ENCODE assay signal across 32 cellular contexts in genomic region chr15:40246496-40247275, GRCh38. TPM values are rescaled to one million over a fixed set of nuclear protein-coding genes. Genes with fewer than 3 reads are reported as not detected.
DNase-seq lines count a peak whose midpoint lies in the region; ATAC-seq, FAIRE-seq and TF ChIP-seq lines count a peak whose summit lies in the region.
"Had no signal": no experiment of that assay in that cellular context is flagged by ENCODE, and none has a peak within 500 bp of the region (broad histone marks: within the 10 kb centered on the region; RNA-seq: fewer than 3 reads in every experiment).

No MANE protein-coding gene starts in this region.

- TF ChIP-seq POLR2A in H1 (IDR thresholded peaks at IDR 0.05; ENCODE audit: control extremely low read depth in 1 of 2, low read depth in 2 of 2, low read length in 2 of 2) (no peak), sigmoid colon (IDR thresholded peaks at IDR 0.05) (no peak), gastroesophageal sphincter (IDR thresholded peaks at IDR 0.05) (no peak)

- POLR2A ChIA-PET in RWPE1 (lab: Yijun Ruan, JAX; ENCODE audit: low non-redundant PET) (no interaction called here), H1 (lab: Charles Lee; ENCODE audit: partially characterized antibody) (interaction anchor here (1.1 to 6.7 kb wide), 5 partner anchors 7 to 25 kb away, joined by 3 to 47 read pairs (median 3); partner anchors contain the start of gene PAK6)

- DNase-seq in RWPE1 (ENCODE audit: low spot score): no peak
- no peak for DNase-seq in H1 (ENCODE audit: low read depth in 1 of 2, low spot score in 2 of 2)
- DNase-seq in mesenchymal stem cell: no peak
- DNase-seq in sigmoid colon: peak; percentile 56
- DNase-seq in activated CD4-positive, alpha-beta T cell treated with anti-CD3 and anti-CD28 coated beads, Interleukin-2, amount 10 ng/mL, durations not matched to agents 24 days and 14 days: no peak
- DNase-seq: activated CD4-positive, alpha-beta T cell treated with anti-CD3 and anti-CD28 coated beads, Interleukin-2, amount 50 U/mL, for 4 hours; activated CD4-positive, CD25-positive, alpha-beta regulatory T cell; activated naive CD4-positive, alpha-beta T cell treated with anti-CD3 and anti-CD28 coated beads for 36 hours; amygdala; effector memory CD8-positive, alpha-beta T cell; foreskin melanocyte; HCEC 1CT; left colon; NCI-H1417; NCI-H2029; NCI-H510A treated with DMSO at 0.1 percent for 48 hours; stimulated activated CD4-positive, alpha-beta T cell treated with anti-CD3 and anti-CD28 coated beads, Interleukin-4, amount 100 ng/mL, for 24 hours had no signal

- peaks cover 0 to 11% (median 9%) of the 10 kb centered on the region in 4 experiments; a peak in 4 of 7 replicates for H3K4me1 ChIP-seq in H1 (replicated peaks in 1 of 4; ENCODE audit: control insufficient read depth in 3 of 4, insufficient read depth in 4 of 4, low read length in 3 of 4)
- H3K4me1 ChIP-seq in mesenchymal stem cell (ENCODE audit: control insufficient read depth, insufficient read depth, low read depth, low read length): peaks cover 11% of the 10 kb centered on the region
- H3K4me1 ChIP-seq in sigmoid colon: no peaks in the 10 kb centered on the region
- H3K4me1 ChIP-seq in gastroesophageal sphincter: peaks cover 0 to 5% (median 0%) of the 10 kb centered on the region in 3 donors
- H3K4me1 ChIP-seq: esophagus muscularis mucosa had no signal

- H2BK20ac ChIP-seq in H1 (ENCODE audit: low read length): no peak overlapping the region

- H3K14ac ChIP-seq in H1 (ENCODE audit: insufficient read length): no peak overlapping the region
- H3K14ac ChIP-seq in mesenchymal stem cell (ENCODE audit: low read length in 2 of 2): no peak overlapping the region

- H3K9ac ChIP-seq in H1 (replicated peaks in 1 of 4; ENCODE audit: extremely low read depth in 1 of 4, low read depth in 3 of 4, low read length in 3 of 4): no peak overlapping the region
- H3K9ac ChIP-seq in mesenchymal stem cell (ENCODE audit: low read length): no peak overlapping the region

- no peaks in the 10 kb centered on the region for H3K4me1 Mint-ChIP-seq in activated CD4-positive, alpha-beta T cell treated with anti-CD3 and anti-CD28 coated beads, Interleukin-2, amount 10 ng/mL, durations not matched to agents 24 days and 14 days
- H3K4me1 Mint-ChIP-seq: memory B cell had no signal

- H4K20me1 ChIP-seq in H1 (replicated peaks in 1 of 2; ENCODE audit: control insufficient read depth in 1 of 2, insufficient read depth in 2 of 2, low read length in 2 of 2): no peaks in the 10 kb centered on the region

- H3K79me1 ChIP-seq in H1 (ENCODE audit: low read depth, low read length) (no peaks in the 10 kb centered on the region), mesenchymal stem cell (replicated peaks; ENCODE audit: low read length, poor library complexity, severe bottlenecking) (no peaks in the 10 kb centered on the region)

- H3K27ac ChIP-seq in RWPE1: peak overlapping the region; percentile 84
- no peak overlapping the region for H3K27ac ChIP-seq in H1 (ENCODE audit: low read depth, low read length)
- no peak overlapping the region for H3K27ac ChIP-seq in mesenchymal stem cell (ENCODE audit: low read length, poor library complexity, severe bottlenecking)
- no peak overlapping the region for H3K27ac ChIP-seq in sigmoid colon
- H3K27ac ChIP-seq in gastroesophageal sphincter: no peak overlapping the region
- H3K27ac ChIP-seq: esophagus muscularis mucosa, neutrophil, tibial nerve had no signal

- no peaks in the 10 kb centered on the region for H3K9me3 ChIP-seq in H1 (ENCODE audit: insufficient read depth in 2 of 2, low read depth in 1 of 2, low read length in 1 of 2)
- H3K9me3 ChIP-seq in mesenchymal stem cell (ENCODE audit: control insufficient read depth, low read length): no peaks in the 10 kb centered on the region
- H3K9me3 ChIP-seq in sigmoid colon: no peaks in the 10 kb centered on the region
- no peaks in the 10 kb centered on the region for H3K9me3 ChIP-seq in gastroesophageal sphincter
- H3K9me3 ChIP-seq: breast epithelium, esophagus muscularis mucosa, neutrophil, tibial nerve had no signal

- no peak for FAIRE-seq in H1 (lab: Jason Lieb, UNC)
- FAIRE-seq: colon, GM12891 had no signal

- H3K23ac ChIP-seq in H1 (ENCODE audit: insufficient read length) (no peak overlapping the region), mesenchymal stem cell (ENCODE audit: low read length in 2 of 2) (no peak overlapping the region)

- no peak overlapping the region for H2AFZ ChIP-seq in H1 (ENCODE audit: low read length)
- no peak overlapping the region for H2AFZ ChIP-seq in mesenchymal stem cell (ENCODE audit: low read depth, low read length)

- no peak overlapping the region for H2BK12ac ChIP-seq in H1 (ENCODE audit: low read depth, low read length)
- H2BK12ac ChIP-seq in mesenchymal stem cell (ENCODE audit: low read length in 2 of 2): no peak overlapping the region

- CTCF ChIA-PET in RWPE1 (lab: Yijun Ruan, JAX): interaction anchor here (1.1 to 1.8 kb wide), 2 partner anchors 28 to 29 kb away, joined by 6 read pairs; no protein-coding TSS in a partner anchor
- CTCF ChIA-PET in H1 (lab: Charles Lee; ENCODE audit: partially characterized antibody): interaction anchor here (0.9 to 46.3 kb wide), 5 partner anchors 17 to 76 kb away, joined by 3 to 1340 read pairs (median 8); no protein-coding TSS in a partner anchor

- no peak overlapping the region for H2BK120ac ChIP-seq in H1 (replicated peaks; ENCODE audit: low read depth, low read length)
- H2BK120ac ChIP-seq in mesenchymal stem cell (ENCODE audit: low read depth, low read length): no peak overlapping the region

- H3K27me3 ChIP-seq in H1 (replicated peaks in 1 of 4; ENCODE audit: control insufficient read depth in 3 of 4, extremely low read depth in 1 of 4, insufficient read depth in 3 of 4, low read length in 3 of 4) (peaks cover under 1 to 10% (median 4%) of the 10 kb centered on the region in 4 experiments; a peak in 6 of 7 replicates), mesenchymal stem cell (ENCODE audit: control insufficient read depth in 1 of 2, insufficient read depth in 1 of 2, low read length in 2 of 2) (peaks cover 0 to 46% of the 10 kb centered on the region in 2 experiments), sigmoid colon (no peaks in the 10 kb centered on the region), gastroesophageal sphincter (no peaks in the 10 kb centered on the region)
- H3K27me3 ChIP-seq: breast epithelium, esophagus muscularis mucosa, tibial nerve had no signal

- no peak overlapping the region for H4K91ac ChIP-seq in H1 (replicated peaks; ENCODE audit: insufficient read length, low read length)
- peak overlapping the region; percentile 11 for H4K91ac ChIP-seq in mesenchymal stem cell (ENCODE audit: low read length)

- H3K18ac ChIP-seq in H1 (ENCODE audit: extremely low read depth, low read length): no peak overlapping the region; the same call in 1 of the 2 replicates
- no peak overlapping the region for H3K18ac ChIP-seq in mesenchymal stem cell (ENCODE audit: low read depth in 1 of 2, low read length in 2 of 2)

- H3K4me2 ChIP-seq in H1 (ENCODE audit: insufficient read depth in 1 of 2, low read depth in 2 of 2, low read length in 2 of 2): no peak overlapping the region
- H3K4me2 ChIP-seq in mesenchymal stem cell (ENCODE audit: low read length, poor library complexity, severe bottlenecking): no peak overlapping the region

- H4K8ac ChIP-seq in H1 (ENCODE audit: extremely low read depth, insufficient read depth, low read length) (peak overlapping the region; percentile 1), mesenchymal stem cell (ENCODE audit: low read length) (no peak overlapping the region)

- no peaks in the 10 kb centered on the region for H3K23me2 ChIP-seq in H1 (ENCODE audit: low read depth, low read length)

- intact Hi-C loops in sigmoid colon (cut with DNase I): no loop called here
- intact Hi-C loops in activated CD4-positive, alpha-beta T cell treated with anti-CD3 and anti-CD28 coated beads, Interleukin-2, amount 10 ng/mL, durations not matched to agents 24 days and 14 days (cut with micrococcal nuclease): no loop called here

- TF ChIP-seq CTCF in RWPE1 (conservative IDR thresholded peaks at IDR 0.05; ENCODE audit: low read depth) (no peak), H1 (IDR thresholded peaks at IDR 0.05; ENCODE audit: control extremely low read depth in 1 of 3, insufficient read depth in 1 of 3, low read depth in 1 of 3, low read length in 3 of 3) (no peak), sigmoid colon (IDR thresholded peaks at IDR 0.05) (no peak), gastroesophageal sphincter (IDR thresholded peaks at IDR 0.05) (no peak)

- no peak overlapping the region for H3K4me3 Mint-ChIP-seq in activated CD4-positive, alpha-beta T cell treated with anti-CD3 and anti-CD28 coated beads, Interleukin-2, amount 10 ng/mL, durations not matched to agents 24 days and 14 days
- H3K4me3 Mint-ChIP-seq: activated naive CD4-positive, alpha-beta T cell treated with anti-CD3 and anti-CD28 coated beads for 36 hours; activated T-helper 1 cell treated with anti-CD3 and anti-CD28 coated beads, Interleukin-12 subunit alpha, Interleukin-12 subunit beta, Interleukin-2, Interleukin-4 antibody, amounts not matched to agents 30 ng/mL and 10 ng/mL and 1 ng/mL, durations not matched to agents 14 hours and 24 hours and 36 hours; effector memory CD8-positive, alpha-beta T cell; memory B cell; T-cell had no signal

- 86% methylated on average over 8 of the region's 8 CpGs; no CpG with 5 or more reads in 1 of the 2 experiments for WGBS in H1 (ENCODE audit: extremely low coverage in 1 of 2, insufficient coverage in 1 of 2, insufficient read length in 1 of 2, insufficient replicate concordance in 2 of 2, low coverage in 1 of 2, low lambda C conversion rate in 2 of 2, missing lambda C conversion rate in 1 of 2), 2 experiments
- 91% methylated on average over 8 of the region's 8 CpGs for WGBS in mesenchymal stem cell
- 94% methylated on average over 8 of the region's 8 CpGs for WGBS in sigmoid colon, 2 donors
- no CpG with 5 or more reads among the region's 8 CpGs for WGBS in gastroesophageal sphincter (ENCODE audit: low coverage in 1 of 2), 2 donors

- no peak for ATAC-seq in gastroesophageal sphincter
- no peak for ATAC-seq in HG02642 (IDR thresholded peaks at IDR 0.05; ENCODE audit: poor library complexity, unreplicated experiment)
- no peak for ATAC-seq in GM21360 (IDR thresholded peaks at IDR 0.05; ENCODE audit: unreplicated experiment)
- ATAC-seq: effector memory CD8-positive, alpha-beta T cell; left colon; T-cell had no signal

- H3K36me3 ChIP-seq in H1 (ENCODE audit: control insufficient read depth in 2 of 4, insufficient read depth in 4 of 4, low read length in 3 of 4): no peaks in the 10 kb centered on the region
- H3K36me3 ChIP-seq in mesenchymal stem cell (ENCODE audit: control insufficient read depth in 1 of 2, insufficient read depth in 2 of 2, low read depth in 1 of 2, low read length in 2 of 2): no peaks in the 10 kb centered on the region
- H3K36me3 ChIP-seq in sigmoid colon: no peaks in the 10 kb centered on the region
- H3K36me3 ChIP-seq in gastroesophageal sphincter: no peaks in the 10 kb centered on the region
- H3K36me3 ChIP-seq: breast epithelium, esophagus muscularis mucosa, neutrophil, tibial nerve had no signal

- H3K4me3 ChIP-seq in H1 (ENCODE audit: extremely low read depth in 1 of 4, insufficient read depth in 2 of 4, low read depth in 3 of 4, low read length in 4 of 4) (no peak overlapping the region), mesenchymal stem cell (ENCODE audit: insufficient read depth in 1 of 2, low read depth in 1 of 2, low read length in 2 of 2) (no peak overlapping the region), sigmoid colon (no peak overlapping the region), gastroesophageal sphincter (no peak overlapping the region)
- H3K4me3 ChIP-seq: breast epithelium, esophagus muscularis mucosa, tibial nerve had no signal

- no peaks in the 10 kb centered on the region for H3K9me3 Mint-ChIP-seq in activated CD4-positive, alpha-beta T cell treated with anti-CD3 and anti-CD28 coated beads, Interleukin-2, amount 10 ng/mL, durations not matched to agents 24 days and 14 days
- H3K9me3 Mint-ChIP-seq: activated naive CD4-positive, alpha-beta T cell treated with anti-CD3 and anti-CD28 coated beads for 36 hours; activated T-helper 1 cell treated with anti-CD3 and anti-CD28 coated beads, Interleukin-12 subunit alpha, Interleukin-12 subunit beta, Interleukin-2, Interleukin-4 antibody, amounts not matched to agents 30 ng/mL and 10 ng/mL and 1 ng/mL, durations not matched to agents 14 hours and 24 hours and 36 hours; effector memory CD8-positive, alpha-beta T cell; memory B cell; T-cell had no signal

- H3K4ac ChIP-seq in H1 (replicated peaks; ENCODE audit: insufficient read length, low read depth, low read length) (no peak overlapping the region), mesenchymal stem cell (ENCODE audit: low read depth in 1 of 2, low read length in 2 of 2) (no peak overlapping the region)

- H3K36me3 Mint-ChIP-seq in activated CD4-positive, alpha-beta T cell treated with anti-CD3 and anti-CD28 coated beads, Interleukin-2, amount 10 ng/mL, durations not matched to agents 24 days and 14 days (ENCODE audit: low read depth): no peaks in the 10 kb centered on the region
- H3K36me3 Mint-ChIP-seq: memory B cell, T-cell had no signal

- H3K56ac ChIP-seq in H1 (replicated peaks; ENCODE audit: insufficient read length, low read depth, low read length): no peak overlapping the region

- H2BK15ac ChIP-seq in H1 (ENCODE audit: low read length): no peak overlapping the region; the same call in 1 of the 2 replicates
- no peak overlapping the region for H2BK15ac ChIP-seq in mesenchymal stem cell (ENCODE audit: low read depth, poor library complexity, severe bottlenecking)

- TF ChIP-seq EP300 in H1 (IDR thresholded peaks at IDR 0.05; ENCODE audit: borderline replicate concordance in 1 of 2, low read depth in 2 of 2, low read length in 2 of 2) (no peak), sigmoid colon (IDR thresholded peaks at IDR 0.05) (no peak), gastroesophageal sphincter (IDR thresholded peaks at IDR 0.05) (no peak)

- H2AK5ac ChIP-seq in H1 (ENCODE audit: low read depth, low read length) (no peak overlapping the region), mesenchymal stem cell (ENCODE audit: low read length, severe bottlenecking) (no peak overlapping the region)

- TF ChIP-seq RAD21 in H1 (IDR thresholded peaks at IDR 0.05 in 1 of 2, conservative IDR thresholded peaks at IDR 0.05 in 1 of 2; ENCODE audit: low read depth in 2 of 2, low read length in 2 of 2): no peak

- H2BK5ac ChIP-seq in H1 (ENCODE audit: low read depth, low read length): no peak overlapping the region
- H2BK5ac ChIP-seq in mesenchymal stem cell (ENCODE audit: low read depth, low read length, poor library complexity, severe bottlenecking): no peak overlapping the region

- peaks cover 19% of the 10 kb centered on the region for H3K27me3 Mint-ChIP-seq in activated CD4-positive, alpha-beta T cell treated with anti-CD3 and anti-CD28 coated beads, Interleukin-2, amount 10 ng/mL, durations not matched to agents 24 days and 14 days

- no peaks in the 10 kb centered on the region for H3K79me2 ChIP-seq in H1 (ENCODE audit: control insufficient read depth in 1 of 2, insufficient read depth in 2 of 2, low read length in 2 of 2)

- H3K27ac Mint-ChIP-seq in activated CD4-positive, alpha-beta T cell treated with anti-CD3 and anti-CD28 coated beads, Interleukin-2, amount 10 ng/mL, durations not matched to agents 24 days and 14 days: no peak overlapping the region
- H3K27ac Mint-ChIP-seq: activated naive CD4-positive, alpha-beta T cell treated with anti-CD3 and anti-CD28 coated beads for 36 hours; activated T-helper 1 cell treated with anti-CD3 and anti-CD28 coated beads, Interleukin-12 subunit alpha, Interleukin-12 subunit beta, Interleukin-2, Interleukin-4 antibody, amounts not matched to agents 30 ng/mL and 10 ng/mL and 1 ng/mL, durations not matched to agents 14 hours and 24 hours and 36 hours; memory B cell; T-cell had no signal

- H4K5ac ChIP-seq in H1 (ENCODE audit: insufficient read length, low read depth, low read length): no peak overlapping the region

RNA-seq across cellular contexts. Expression of gene PAK6, which starts 7.8 kb away (rescaled TPM):
- total RNA-seq in H1 (2021; fragmentation: NEBNext Ultra II Directional; extraction: Animal tissue kit (Norgen Biotek cat#: 25700)): 9.0 and 9.4 TPM in 2 replicates
- 6.9 and 12.5 TPM in 2 replicates for polyA plus RNA-seq in H1 (2011; rRNA removed)
- 7.0 TPM for polyA plus RNA-seq in H1 (2011; cell fraction: cytosol; rRNA removed)
- 12.6 TPM for polyA plus RNA-seq in H1 (2011; cell fraction: nucleus; rRNA removed)
- polyA plus RNA-seq in H1 (2012, experiment 1 of 2): 5.8 to 9.4 TPM (median 8.1 TPM) in 4 replicates
- polyA plus RNA-seq in H1 (2012, experiment 2 of 2): 7.9 TPM
- polyA plus RNA-seq in H1 (2013, experiment 1 of 2): 6.6 TPM
- 5.3 TPM for polyA plus RNA-seq in H1 (2013, experiment 2 of 2)
- 4.6 and 6.3 TPM in 2 replicates for polyA minus RNA-seq in H1 (2011; rRNA and poly(A)+ RNA removed)
- 8.0 TPM for polyA minus RNA-seq in H1 (2011; cell fraction: cytosol; rRNA and poly(A)+ RNA removed)
- 13.7 TPM for polyA minus RNA-seq in H1 (2011; cell fraction: nucleus; rRNA and poly(A)+ RNA removed)
- polyA plus RNA-seq in mesenchymal stem cell (2013, experiment 1 of 2): 0.18 TPM
- polyA plus RNA-seq in mesenchymal stem cell (2013, experiment 2 of 2): 0.10 TPM
- total RNA-seq in sigmoid colon: 1 to 10 TPM in 3 of 4 donors, under 1 TPM in 1; 0.33 to 3.0 (median 1.2) TPM
- polyA plus RNA-seq in sigmoid colon: 1 to 10 TPM; 1.2 to 2.8 (median 1.6) TPM
- 0.33 and 0.54 TPM in 2 replicates for total RNA-seq in activated CD4-positive, alpha-beta T cell treated with anti-CD3 and anti-CD28 coated beads, Interleukin-2, amount 10 ng/mL, durations not matched to agents 24 days and 14 days
- total RNA-seq in gastroesophageal sphincter: 1 to 10 TPM in 2 of 4 donors, under 1 TPM in 2; 0.94 to 4.6 (median 1.6) TPM
- total RNA-seq: activated naive CD4-positive, alpha-beta T cell treated with anti-CD3 and anti-CD28 coated beads for 36 hours had no signal
- polyA plus RNA-seq: BJ had no signal

RNA-seq across cellular contexts. Expression of gene ANKRD63, which starts 36.2 kb away (rescaled TPM):
- 0.26 TPM in 1 of 2 replicates, not detected in the other for total RNA-seq in H1 (2021; fragmentation: NEBNext Ultra II Directional; extraction: Animal tissue kit (Norgen Biotek cat#: 25700))
- 0.16 and 0.18 TPM in 2 replicates for polyA plus RNA-seq in H1 (2011; rRNA removed)
- polyA plus RNA-seq in H1 (2011; cell fraction: cytosol; rRNA removed): 0.22 TPM
- 0.94 TPM for polyA plus RNA-seq in H1 (2011; cell fraction: nucleus; rRNA removed)
- polyA plus RNA-seq in H1 (2012, experiment 1 of 2): 0.16 to 0.21 TPM in 2 of 4 replicates, not detected in the others
- not detected for polyA plus RNA-seq in H1 (2012, experiment 2 of 2)
- not detected for polyA plus RNA-seq in H1 (2013, experiment 1 of 2)
- 0.04 TPM for polyA plus RNA-seq in H1 (2013, experiment 2 of 2)
- not detected in 2 replicates for polyA minus RNA-seq in H1 (2011; rRNA and poly(A)+ RNA removed)
- not detected for polyA minus RNA-seq in H1 (2011; cell fraction: cytosol; rRNA and poly(A)+ RNA removed)
- polyA minus RNA-seq in H1 (2011; cell fraction: nucleus; rRNA and poly(A)+ RNA removed): 2.1 TPM
- not detected for polyA plus RNA-seq in mesenchymal stem cell (2013, experiment 1 of 2)
- not detected for polyA plus RNA-seq in mesenchymal stem cell (2013, experiment 2 of 2)
- total RNA-seq in sigmoid colon: 1 to 10 TPM in 1 of 4 donors, not detected in 3; 1.6 TPM
- polyA plus RNA-seq in sigmoid colon: not detected
- not detected in 2 replicates for total RNA-seq in activated CD4-positive, alpha-beta T cell treated with anti-CD3 and anti-CD28 coated beads, Interleukin-2, amount 10 ng/mL, durations not matched to agents 24 days and 14 days
- 1 to 10 TPM in 1 of 4 donors, not detected in 3; 1.6 TPM for total RNA-seq in gastroesophageal sphincter
- total RNA-seq: activated naive CD4-positive, alpha-beta T cell treated with anti-CD3 and anti-CD28 coated beads for 36 hours; activated T-helper 1 cell treated with anti-CD3 and anti-CD28 coated beads, Interleukin-12 subunit alpha, Interleukin-12 subunit beta, Interleukin-2, Interleukin-4 antibody, amounts not matched to agents 30 ng/mL and 10 ng/mL and 1 ng/mL, durations not matched to agents 14 hours and 24 hours and 36 hours; breast epithelium; esophagus muscularis mucosa; left colon; progenitor cell of endocrine pancreas; RPMI7951; tibial nerve had no signal
- polyA plus RNA-seq: BJ had no signal
